ENCODE assay signal across 8 cellular contexts in the genomic region with DNA sequence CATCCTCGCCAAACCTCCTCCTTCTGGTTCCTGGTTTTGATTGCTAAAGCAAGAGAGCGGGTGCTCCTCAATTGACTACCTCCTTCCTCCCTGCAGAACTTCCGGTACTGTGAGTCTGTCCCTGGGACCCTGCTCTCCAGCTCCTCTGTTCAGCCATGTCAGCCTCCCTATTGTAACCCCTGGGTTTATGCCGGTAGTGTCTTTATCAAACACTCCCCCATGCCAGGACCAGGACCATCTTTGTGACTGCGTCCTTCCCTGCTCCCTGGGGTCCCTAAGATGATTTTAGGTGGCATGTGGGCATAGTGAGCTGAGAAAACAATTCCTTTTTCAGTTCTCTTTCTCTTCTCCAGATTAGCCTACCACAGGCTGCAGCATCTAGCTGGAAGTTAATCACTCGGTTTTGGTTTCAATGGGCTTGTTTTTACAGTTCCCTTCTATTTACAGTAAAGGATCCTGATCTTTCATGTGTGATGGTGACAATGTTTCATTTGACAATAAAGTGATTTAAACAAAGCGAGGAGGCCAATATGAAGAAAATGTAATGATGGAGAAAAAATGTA. TPM values are rescaled to one million over a fixed set of nuclear protein-coding genes. Genes with fewer than 3 reads are reported as not detected.
A peak's percentile ranks its signal among the peaks of the same experiment; 100 is the strongest.
DNase-seq lines count a peak whose midpoint lies in the region; ATAC-seq, FAIRE-seq and TF ChIP-seq lines count a peak whose summit lies in the region.

No MANE protein-coding gene starts in this region.

- H4K20me1 ChIP-seq in KMS-11 (ENCODE audit: insufficient read depth), result no peaks in the 10 kb centered on the region
- no peaks in the 10 kb centered on the region for H4K20me1 ChIP-seq in HepG2 (ENCODE audit: insufficient read depth, low read length)

- H3K27ac ChIP-seq in KMS-11 (peak overlapping the region; percentile 26; the same call in 1 of the 2 replicates), HepG2 (ENCODE audit: extremely low read length, insufficient read depth, low read length) (no peak overlapping the region)

- TF ChIP-seq EP300 in HepG2 (IDR thresholded peaks at IDR 0.05; ENCODE audit: low read depth in 2 of 2, low read length in 2 of 2), result no peak
- TF ChIP-seq EP300 in HepG2 (CRISPR knock-in tag; IDR thresholded peaks at IDR 0.05; ENCODE audit: borderline replicate concordance), result no peak

- TF ChIP-seq POLR2A in HepG2 (IDR thresholded peaks at IDR 0.05; ENCODE audit: insufficient read depth in 1 of 2, low read depth in 2 of 2, low read length in 2 of 2), result no peak

- POLR2A ChIA-PET in HepG2 (lab: Yijun Ruan, JAX), result interaction anchor here (1.0 to 2.0 kb wide), 3 partner anchors 34 to 171 kb away, joined by 3 to 8 read pairs (median 5); a partner anchor contains a TSS

- TF ChIP-seq CTCF in GM12864 (IDR thresholded peaks at IDR 0.05; ENCODE audit: low read depth, low read length, missing control alignments), result no peak
- TF ChIP-seq CTCF in KMS-11 (conservative IDR thresholded peaks at IDR 0.05; ENCODE audit: low read depth, low read length), result no peak
- TF ChIP-seq CTCF in HepG2 (CRISPR knock-in tag; IDR thresholded peaks at IDR 0.05), result no peak

- intact Hi-C loops in HepG2 (cut with micrococcal nuclease; ENCODE audit: unreplicated experiment), result loop anchor here (2.0 kb wide), 1 partner anchor 220 kb away; no protein-coding TSS in a partner anchor

- no peaks in the 10 kb centered on the region for H3K36me3 ChIP-seq in KMS-11 (ENCODE audit: insufficient read depth)
- H3K36me3 ChIP-seq in HepG2 (replicated peaks in 1 of 2; ENCODE audit: control insufficient read depth in 1 of 2, insufficient read depth in 2 of 2, low read length in 2 of 2), result no peaks in the 10 kb centered on the region
- H3K36me3 ChIP-seq in H7 (replicated peaks; ENCODE audit: control insufficient read depth, insufficient read depth, low read length), result no peaks in the 10 kb centered on the region

- DNase-seq in GM12864 (ENCODE audit: low read depth), result no peak
- no peak for DNase-seq in HepG2 (ENCODE audit: low spot score)
- no peak for DNase-seq in H7
- DNase-seq in 8988T, result no peak
- no peak for DNase-seq in activated gamma-delta T cell (lab: John Stamatoyannopoulos, UW)
- no peak for DNase-seq in GM19239 (ENCODE audit: insufficient read length, low spot score)

- H3K4me3 ChIP-seq in GM12864 (ENCODE audit: low read depth, low read length) (peak overlapping the region; percentile 59; the same call in 1 of the 2 replicates), KMS-11 (IDR thresholded peaks at IDR 0.05; ENCODE audit: insufficient read depth, low read depth, low read length) (no peak overlapping the region), HepG2 (replicated peaks in 1 of 3; ENCODE audit: insufficient read depth in 1 of 3, low read depth in 2 of 3, low read length in 3 of 3) (peak overlapping the region in 1 of 3 experiments; percentile 38; a peak in 1 of 6 replicates), H7 (ENCODE audit: insufficient read depth, low read depth, low read length) (no peak overlapping the region)

- no TSS peak for BruUV-seq in HepG2 (replicated peaks; lab: Mats Ljungman, UMichigan)

- no peaks in the 10 kb centered on the region for H3K9me3 ChIP-seq in HepG2 (ENCODE audit: low read length)

- H3K27me3 ChIP-seq in KMS-11 (ENCODE audit: insufficient read depth, low read depth), result no peaks in the 10 kb centered on the region
- H3K27me3 ChIP-seq in HepG2 (ENCODE audit: control insufficient read depth in 1 of 2, insufficient read depth in 2 of 2, low read length in 2 of 2), result peaks cover 0 to 7% of the 10 kb centered on the region in 2 experiments; a peak in 1 of 5 replicates
- H3K27me3 ChIP-seq in H7 (ENCODE audit: control insufficient read depth, insufficient read depth, low read length), result no peaks in the 10 kb centered on the region

- FAIRE-seq in HepG2 (lab: Jason Lieb, UNC), result no peak
- no peak for FAIRE-seq in GM19239 (lab: Jason Lieb, UNC)

- no peaks in the 10 kb centered on the region for H3K79me2 ChIP-seq in KMS-11 (ENCODE audit: insufficient read depth, low read depth)
- H3K79me2 ChIP-seq in HepG2 (ENCODE audit: insufficient read depth, low read length), result no peaks in the 10 kb centered on the region

- H3K9ac ChIP-seq in KMS-11, result no peak overlapping the region
- H3K9ac ChIP-seq in HepG2 (ENCODE audit: insufficient read depth, low read depth, low read length), result peak overlapping the region; percentile 5; the same call in 1 of the 2 replicates

- in situ Hi-C loops in HepG2 (cut with HindIII; ENCODE audit: extremely low pct_ligation_motif_present, low pct_unique_long_range_greater_than_20kb), result no loop called here

- H3K4me2 ChIP-seq in KMS-11, result peak overlapping the region; percentile 61
- H3K4me2 ChIP-seq in HepG2 (ENCODE audit: low read depth, low read length), result peak overlapping the region; percentile 65

- H3K4me1 ChIP-seq in KMS-11 (ENCODE audit: low read depth, poor library complexity, severe bottlenecking), result peaks cover 55% of the 10 kb centered on the region
- H3K4me1 ChIP-seq in HepG2 (ENCODE audit: insufficient read depth, low read length), result peaks cover 24% of the 10 kb centered on the region

- WGBS in HepG2 (ENCODE audit: low lambda C conversion rate), result 52% methylated on average over 7 of the region's 7 CpGs

- no peak overlapping the region for H2AFZ ChIP-seq in KMS-11 (ENCODE audit: low read depth)
- peak overlapping the region; percentile 51 for H2AFZ ChIP-seq in HepG2 (ENCODE audit: low read length)

- CTCF ChIA-PET in HepG2 (lab: Yijun Ruan, JAX; ENCODE audit: low intra/inter-chr PET ratio, low total read pairs), result interaction anchor here (2.0 to 2.1 kb wide), 2 partner anchors 139 to 194 kb away, joined by 12 to 18 read pairs; no protein-coding TSS in a partner anchor

- ATAC-seq in GM21381 (IDR thresholded peaks at IDR 0.05; ENCODE audit: unreplicated experiment) (peak; percentile 32), HepG2 (no peak)

- TF ChIP-seq RAD21 in HepG2 (CRISPR knock-in tag; IDR thresholded peaks at IDR 0.05), result no peak

TF ChIP-seq in HepG2, 621 proteins besides CTCF, POLR2A, EP300 and RAD21:
- TF ChIP-seq TGIF2 (CRISPR knock-in tag; IDR thresholded peaks at IDR 0.05), result no peak
- TF ChIP-seq ZNF264 (CRISPR knock-in tag; IDR thresholded peaks at IDR 0.05), result no peak
- TF ChIP-seq ZNF788 (CRISPR knock-in tag; IDR thresholded peaks at IDR 0.05; ENCODE audit: borderline replicate concordance), result 0 out of 2 replicates have a peak, but pooled peaks have one; percentile 5
- no peak for TF ChIP-seq TP53 (CRISPR knock-in tag; conservative IDR thresholded peaks at IDR 0.05)
- TF ChIP-seq ZNF781 (CRISPR knock-in tag; IDR thresholded peaks at IDR 0.05; ENCODE audit: borderline replicate concordance, not compliant biosample characterization), result peak; percentile 24
- TF ChIP-seq HNF4A (CRISPR knock-in tag; IDR thresholded peaks at IDR 0.05), result no peak
- TF ChIP-seq, protein P1, sequence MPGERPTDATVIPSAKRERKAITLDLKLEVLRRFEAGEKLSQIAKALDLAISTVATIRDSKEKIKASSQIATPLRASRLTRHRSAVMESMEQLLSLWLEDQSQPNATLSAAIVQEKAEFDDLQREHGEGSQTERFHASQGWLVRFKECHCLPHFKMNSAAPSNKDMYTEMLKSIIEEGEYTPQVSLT (CRISPR knock-in tag; IDR thresholded peaks at IDR 0.05; ENCODE audit: borderline replicate concordance, low read depth), result no peak
- TF ChIP-seq HNRNPLL (IDR thresholded peaks at IDR 0.05; ENCODE audit: low read depth, low read length, poor library complexity, severe bottlenecking), result no peak

RNA-seq across cellular contexts. Expression of a gene that starts 27.7 kb away (rescaled TPM):
- total RNA-seq in HepG2 (2016; rRNA removed; fragmentation: Illumina TruSeq; extraction: Trizol), result 0.17 and 0.64 TPM in 2 replicates
- not detected in 2 replicates for total RNA-seq in HepG2 (2016; cell fraction: cytosol; rRNA removed; fragmentation: Illumina TruSeq; extraction: Trizol; ENCODE audit: low read depth)
- total RNA-seq in HepG2 (2016; cell fraction: insoluble cytoplasmic fraction; rRNA removed; fragmentation: Illumina TruSeq; extraction: Trizol), result 0.22 and 0.43 TPM in 2 replicates
- 0.22 and 0.45 TPM in 2 replicates for total RNA-seq in HepG2 (2016; cell fraction: membrane; rRNA removed; fragmentation: Illumina TruSeq; extraction: Trizol)
- 0.28 and 0.40 TPM in 2 replicates for total RNA-seq in HepG2 (2016; cell fraction: nucleus; rRNA removed; fragmentation: Illumina TruSeq; extraction: Trizol)
- 0.49 and 1.6 TPM in 2 replicates for polyA plus RNA-seq in HepG2 (2011; rRNA removed)
- 0.62 and 1.4 TPM in 2 replicates for polyA plus RNA-seq in HepG2 (2011; cell fraction: cytosol; rRNA removed)
- 0.34 and 1.6 TPM in 2 replicates for polyA plus RNA-seq in HepG2 (2011; cell fraction: nucleus; rRNA removed)
- polyA plus RNA-seq in HepG2 (2012), result 1.1 and 2.8 TPM in 2 replicates
- 0.07 and 0.09 TPM in 2 replicates for polyA plus RNA-seq in HepG2 (2016; cell fraction: cytosol; fragmentation: Illumina TruSeq; extraction: Trizol; ENCODE audit: low read depth)
- 0.14 and 0.21 TPM in 2 replicates for polyA plus RNA-seq in HepG2 (2016; cell fraction: insoluble cytoplasmic fraction; fragmentation: Illumina TruSeq; extraction: Trizol; ENCODE audit: low read depth)
- 0.06 and 0.12 TPM in 2 replicates for polyA plus RNA-seq in HepG2 (2016; cell fraction: membrane; fragmentation: Illumina TruSeq; extraction: Trizol; ENCODE audit: low read depth)
- polyA plus RNA-seq in HepG2 (2016; cell fraction: nucleus; fragmentation: Illumina TruSeq; extraction: Trizol; ENCODE audit: insufficient read depth, low read depth), result 0.35 and 0.56 TPM in 2 replicates
- polyA minus RNA-seq in HepG2 (2011; rRNA and poly(A)+ RNA removed; ENCODE audit: low replicate concordance), result 0.56 and 3.1 TPM in 2 replicates
- 0.88 and 1.1 TPM in 2 replicates for polyA minus RNA-seq in HepG2 (2011; cell fraction: cytosol; rRNA and poly(A)+ RNA removed)
- polyA minus RNA-seq in HepG2 (2011; cell fraction: nucleus; rRNA and poly(A)+ RNA removed), result 0.26 and 0.87 TPM in 2 replicates
- 0.07 and 0.73 TPM in 2 replicates for total RNA-seq in H7 (2014; rRNA removed; shearing (Covaris generic))
